In genomic region chr2:9554841-9555337, GRCh38 we compare ENCODE assay signal across 8 cellular contexts. TPM values are rescaled to one million over a fixed set of nuclear protein-coding genes. Genes with fewer than 3 reads are reported as not detected.
DNase-seq lines count a peak whose midpoint lies in the region; ATAC-seq and TF ChIP-seq lines count a peak whose summit lies in the region.

No MANE protein-coding gene starts in this region.

- ATAC-seq in lower lobe of right lung (peak; percentile 44 to 53), HG02588 (IDR thresholded peaks at IDR 0.05; ENCODE audit: unreplicated experiment) (no peak), HG03342 (IDR thresholded peaks at IDR 0.05; ENCODE audit: unreplicated experiment) (no peak)

- H3K9me3 ChIP-seq in lower lobe of right lung (no peaks in the 10 kb centered on the region), stomach smooth muscle (ENCODE audit: control insufficient read depth in 2 of 2, low read length in 2 of 2) (no peaks in the 10 kb centered on the region)

- H3K4me3 ChIP-seq in LNCaP clone FGC (ENCODE audit: low read depth, low read length) (peak overlapping the region; percentile 97), lower lobe of right lung (peak overlapping the region; percentile 88), stomach smooth muscle (ENCODE audit: low read length in 2 of 2) (peak overlapping the region; percentile 74 to 92)

- peak; percentile 44 for DNase-seq in DMS 273 treated with DMSO at 0.1 percent for 48 hours (lab: John Stamatoyannopoulos, UW)
- peak; percentile 52 for DNase-seq in LNCaP clone FGC (ENCODE audit: low read depth)
- peak in 3 of 5 experiments; percentile 4 to 75 (median 11) for DNase-seq in T-helper 2 cell
- peak; percentile 74 for DNase-seq in dedifferentiated amniotic fluid mesenchymal stem cell (ENCODE audit: extremely low spot score)
- no peak for DNase-seq in lower lobe of right lung

- peaks cover 60% of the 10 kb centered on the region for H3K4me1 ChIP-seq in lower lobe of right lung
- peaks cover 10% of the 10 kb centered on the region for H3K4me1 ChIP-seq in stomach smooth muscle (ENCODE audit: control insufficient read depth, insufficient read depth, low read length)

- TF ChIP-seq CTCF in LNCaP clone FGC (IDR thresholded peaks at IDR 0.05; ENCODE audit: control insufficient read depth, extremely low read depth, insufficient read depth) (no peak), lower lobe of right lung (IDR thresholded peaks at IDR 0.05) (no peak)

- intact Hi-C loops in lower lobe of right lung (cut with DNase I) = no loop called here

- H3K36me3 ChIP-seq in lower lobe of right lung (no peaks in the 10 kb centered on the region), stomach smooth muscle (ENCODE audit: control insufficient read depth in 2 of 2, insufficient read depth in 2 of 2, low read length in 2 of 2) (no peaks in the 10 kb centered on the region)

- H3K27ac ChIP-seq in lower lobe of right lung (peak overlapping the region; percentile 100), stomach smooth muscle (ENCODE audit: low read length) (peak overlapping the region; percentile 95)

- H3K9ac ChIP-seq in stomach smooth muscle (ENCODE audit: low read length in 2 of 2) = peak overlapping the region; percentile 89 to 94

- no peaks in the 10 kb centered on the region for H3K27me3 ChIP-seq in lower lobe of right lung (ENCODE audit: low read depth)
- H3K27me3 ChIP-seq in stomach smooth muscle (ENCODE audit: control insufficient read depth in 1 of 2, insufficient read depth in 2 of 2, low read length in 2 of 2) = no peaks in the 10 kb centered on the region

RNA-seq across cellular contexts. Expression of gene ADAM17, which starts 0.7 kb away (rescaled TPM):
- total RNA-seq in lower lobe of right lung = 76.9 TPM

Comparison
In these comparisons a context has a peak if more than half of its experiments do, and no peak if none do; other contexts are left out.
1. ATAC-seq: peak in lower lobe of right lung (2 of 2); none in HG02588 (single experiment) and HG03342 (single experiment).
2. Peak in every context shown above with its lines, with median percentiles within 50 percentile points of each other: H3K4me3 ChIP-seq.